17 cellular contexts compared by ENCODE assay signal in the genomic region with DNA sequence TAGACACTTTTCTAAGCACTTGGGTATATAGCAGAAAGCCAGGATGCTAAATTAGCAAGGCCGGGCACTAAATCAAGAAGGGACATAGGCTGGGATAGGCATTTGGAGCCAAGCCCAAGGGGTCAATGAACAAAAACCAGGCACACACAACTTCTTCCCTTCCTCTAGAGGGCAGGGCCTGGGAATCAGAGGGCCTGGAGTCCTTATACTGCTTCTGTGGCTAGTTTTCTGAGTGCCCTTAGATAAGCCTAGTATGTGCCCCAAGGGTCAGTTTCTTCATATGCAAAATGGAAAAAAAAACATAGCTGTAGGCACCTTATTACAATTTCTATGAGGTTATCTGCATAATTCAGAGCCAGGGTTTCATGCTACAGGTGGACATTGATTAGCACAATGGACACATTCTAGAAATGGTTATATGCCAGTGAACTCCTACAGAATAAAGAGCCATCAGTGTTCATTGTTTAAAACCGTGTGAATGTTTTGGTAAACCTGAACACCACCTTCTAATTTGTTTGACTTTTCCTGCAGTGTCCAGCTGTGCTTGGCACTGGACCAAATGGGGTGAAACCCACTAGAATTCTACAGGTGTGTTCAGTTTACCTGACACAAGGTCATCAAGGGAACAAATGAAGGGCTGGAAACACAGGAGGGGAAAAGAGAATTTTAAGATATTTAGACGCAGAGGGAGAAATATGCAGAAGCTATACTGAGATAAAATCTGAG. TPM values are rescaled to one million over a fixed set of nuclear protein-coding genes. Genes with fewer than 3 reads are reported as not detected.
DNase-seq lines count a peak whose midpoint lies in the region; TF ChIP-seq lines count a peak whose summit lies in the region.
"Had no signal": no experiment of that assay in that cellular context is flagged by ENCODE, and none has a peak within 500 bp of the region (broad histone marks: within the 10 kb centered on the region; RNA-seq: fewer than 3 reads in every experiment).

No MANE protein-coding gene starts in this region.

- peak overlapping the region; percentile 84 for H3K27ac Mint-ChIP-seq in dendritic cell treated with granulocyte-macrophage colony-stimulating factor and Interleukin-4, amounts not matched to agents 40 ng/mL and 50 ng/mL, for 4 days

- no peak overlapping the region for H3K23ac ChIP-seq in trophoblast cell (ENCODE audit: low read length)

- H3K4me3 Mint-ChIP-seq in dendritic cell treated with granulocyte-macrophage colony-stimulating factor and Interleukin-4, amounts not matched to agents 40 ng/mL and 50 ng/mL, for 4 days, result no peak overlapping the region

- no peak overlapping the region for H2AFZ ChIP-seq in trophoblast cell (ENCODE audit: insufficient read depth, low read length, poor library complexity)

- no CpG with 5 or more reads among the region's 3 CpGs for WGBS in trophoblast cell (ENCODE audit: extremely low coverage, insufficient coverage, insufficient read length)

- no peaks in the 10 kb centered on the region for H3K79me1 ChIP-seq in trophoblast cell (ENCODE audit: low read length)

- peaks cover 8% of the 10 kb centered on the region; the same call in 1 of the 2 replicates for H3K4me1 ChIP-seq in HEK293 (ENCODE audit: control insufficient read depth, insufficient read depth, low read length)
- no peaks in the 10 kb centered on the region for H3K4me1 ChIP-seq in trophoblast cell (ENCODE audit: control insufficient read depth in 1 of 2, insufficient read depth in 2 of 2, low read length in 2 of 2)
- H3K4me1 ChIP-seq: uterus had no signal

- no peak overlapping the region for H3K27ac ChIP-seq in HEK293 (ENCODE audit: extremely low read depth, low read depth, low read length)
- H3K27ac ChIP-seq in trophoblast cell (ENCODE audit: low read depth, low read length), result no peak overlapping the region
- H3K27ac ChIP-seq: cardiac muscle cell, esophagus muscularis mucosa, uterus had no signal

- no peak overlapping the region for H2AK5ac ChIP-seq in trophoblast cell (ENCODE audit: low read length)

- no peak overlapping the region for H2BK12ac ChIP-seq in trophoblast cell (ENCODE audit: low read length)

- H3K27me3 ChIP-seq in trophoblast cell (ENCODE audit: insufficient read depth, low read length), result no peaks in the 10 kb centered on the region
- H3K27me3 ChIP-seq: cardiac muscle cell, esophagus muscularis mucosa, uterus had no signal

- H3K4me3 ChIP-seq in HEK293 (ENCODE audit: low read depth, low read length) (no peak overlapping the region), trophoblast cell (ENCODE audit: low read depth, low read length) (no peak overlapping the region)
- H3K4me3 ChIP-seq: cardiac muscle cell, esophagus muscularis mucosa, uterus had no signal

- H3K14ac ChIP-seq in trophoblast cell (ENCODE audit: low read length), result no peak overlapping the region

- no peak overlapping the region for H3K18ac ChIP-seq in trophoblast cell (ENCODE audit: low read length)

- DNase-seq in NCI-H69 (lab: John Stamatoyannopoulos, UW), result peak; percentile 79
- peak; percentile 47 to 76 for DNase-seq in trophoblast cell
- no peak for DNase-seq in activated gamma-delta T cell (lab: John Stamatoyannopoulos, UW)
- no peak for DNase-seq in NCI-H128 (lab: John Stamatoyannopoulos, UW; ENCODE audit: unreplicated experiment)
- no peak for DNase-seq in NCI-H1436 treated with DMSO at 0.1 percent for 48 hours (lab: John Stamatoyannopoulos, UW)
- DNase-seq: Calu3; GF-D8; Karpas-422; NCI-H1092; posterior cingulate gyrus; SHP77 treated with DMSO at 0.1 percent for 48 hours; stimulated activated CD4-positive, alpha-beta T cell treated with anti-CD3 and anti-CD28 coated beads, Interleukin-2, amount 100 ng/mL, for 48 hours; uterus had no signal

- CTCF ChIA-PET in HEK293 (lab: Yijun Ruan, JAX), result interaction anchor here (0.8 to 1.3 kb wide), 3 partner anchors 19 to 91 kb away, joined by 3 read pairs; no protein-coding TSS in a partner anchor

- H3K36me3 Mint-ChIP-seq in dendritic cell treated with granulocyte-macrophage colony-stimulating factor and Interleukin-4, amounts not matched to agents 40 ng/mL and 50 ng/mL, for 4 days (ENCODE audit: low read depth), result no peaks in the 10 kb centered on the region

- H3K27me3 Mint-ChIP-seq in dendritic cell treated with granulocyte-macrophage colony-stimulating factor and Interleukin-4, amounts not matched to agents 40 ng/mL and 50 ng/mL, for 4 days, result no peaks in the 10 kb centered on the region

- no peaks in the 10 kb centered on the region for H3K79me2 ChIP-seq in trophoblast cell (ENCODE audit: control insufficient read depth, insufficient read depth, low read length, poor library complexity)

- no peak overlapping the region for H2BK5ac ChIP-seq in trophoblast cell (ENCODE audit: low read depth, low read length, poor library complexity)

- intact Hi-C loops in dendritic cell treated with granulocyte-macrophage colony-stimulating factor and Interleukin-4, amounts not matched to agents 40 ng/mL and 50 ng/mL, for 4 days (cut with micrococcal nuclease), result no loop called here

- no peaks in the 10 kb centered on the region for H3K9me3 ChIP-seq in HEK293 (ENCODE audit: control insufficient read depth, insufficient read depth, low read depth, low read length)
- no peaks in the 10 kb centered on the region for H3K9me3 ChIP-seq in trophoblast cell (ENCODE audit: insufficient read depth, low read depth, low read length)
- H3K9me3 ChIP-seq: esophagus muscularis mucosa, uterus had no signal

- H3K9me3 Mint-ChIP-seq in dendritic cell treated with granulocyte-macrophage colony-stimulating factor and Interleukin-4, amounts not matched to agents 40 ng/mL and 50 ng/mL, for 4 days, result no peaks in the 10 kb centered on the region

- H3K36me3 ChIP-seq in HEK293 (ENCODE audit: control insufficient read depth in 2 of 2, insufficient read depth in 1 of 2, low read length in 2 of 2), result no peaks in the 10 kb centered on the region
- H3K36me3 ChIP-seq in trophoblast cell (ENCODE audit: control insufficient read depth in 1 of 2, insufficient read depth in 2 of 2, low read length in 2 of 2), result no peaks in the 10 kb centered on the region
- H3K36me3 ChIP-seq: cardiac muscle cell, esophagus muscularis mucosa, uterus had no signal

- POLR2A ChIA-PET in HEK293 (lab: Yijun Ruan, JAX), result no interaction called here

- no peak overlapping the region for H2BK120ac ChIP-seq in trophoblast cell (ENCODE audit: insufficient read depth, low read length, poor library complexity)

- no peak overlapping the region for H4K91ac ChIP-seq in trophoblast cell (ENCODE audit: low read depth, low read length)

- no peak overlapping the region for H3K4me2 ChIP-seq in trophoblast cell (ENCODE audit: low read length)

- TF ChIP-seq CTCF in HEK293 (tag by site-specific recombination; IDR thresholded peaks at IDR 0.05), result no peak

- H3K9ac ChIP-seq in trophoblast cell (ENCODE audit: low read length), result no peak overlapping the region

- H4K8ac ChIP-seq in trophoblast cell (ENCODE audit: low read depth, low read length), result no peak overlapping the region

- H3K4ac ChIP-seq in trophoblast cell (ENCODE audit: low read depth, low read length), result no peak overlapping the region

- peaks cover 60% of the 10 kb centered on the region for H3K4me1 Mint-ChIP-seq in dendritic cell treated with granulocyte-macrophage colony-stimulating factor and Interleukin-4, amounts not matched to agents 40 ng/mL and 50 ng/mL, for 4 days (ENCODE audit: low read depth)

- H4K12ac ChIP-seq in trophoblast cell (ENCODE audit: low read depth, low read length), result no peak overlapping the region

TF ChIP-seq in HEK293, 187 proteins besides CTCF, POLR2A, EP300 and RAD21:
- no peak for TF ChIP-seq ZNF311 (tag by site-specific recombination; IDR thresholded peaks at IDR 0.05; ENCODE audit: borderline replicate concordance)
- TF ChIP-seq SCRT2 (tag by site-specific recombination; IDR thresholded peaks at IDR 0.05), result 0 out of 2 replicates have a peak, but pooled peaks have one; percentile 10
- no peak for TF ChIP-seq ZBTB49 (tag by site-specific recombination; IDR thresholded peaks at IDR 0.05; ENCODE audit: low read depth)
TF ChIP-seq in HEK293: peak in this region for 1.

RNA-seq across cellular contexts. Expression of gene PAX8, which starts 49.6 kb away (rescaled TPM):
- not detected in 2 replicates for polyA plus RNA-seq in trophoblast cell (2013)
- polyA plus RNA-seq: cardiac muscle cell had no signal

RNA-seq across cellular contexts. Expression of gene PSD4, which starts 55.4 kb away (rescaled TPM):
- polyA plus RNA-seq in trophoblast cell (2013), result 18.6 and 18.8 TPM in 2 replicates

Comparison
In these comparisons a context has a peak if more than half of its experiments do, and no peak if none do; other contexts are left out.
1. DNase-seq: peak in NCI-H69 (single experiment) and trophoblast cell (2 of 2); none in activated gamma-delta T cell (single experiment), NCI-H128 (single experiment) and NCI-H1436 treated with DMSO at 0.1 percent for 48 hours (single experiment).